ENCODE assay signal across 31 cellular contexts in genomic region chr3:184485906-184486305, GRCh38.
"Had no signal": no experiment of that assay in that cellular context is flagged by ENCODE, and none has a peak within 500 bp of the region (broad histone marks: within the 10 kb centered on the region; RNA-seq: fewer than 3 reads in every experiment).

No MANE protein-coding gene starts in this region.

- DNase-seq: activated B cell treated with CpG ODN at 0.5 μM for 24 hours; activated CD4-positive, alpha-beta memory T cell treated with anti-CD3 and anti-CD28 coated beads for 36 hours; activated CD4-positive, alpha-beta T cell treated with anti-CD3 and anti-CD28 coated beads for 4 hours; activated CD4-positive, alpha-beta T cell treated with anti-CD3 and anti-CD28 coated beads, Interleukin-2, amount 50 U/mL, for 1 hour; activated CD4-positive, CD25-positive, alpha-beta regulatory T cell treated with anti-CD3 and anti-CD28 coated beads, Interleukin-2, amount 50 U/mL, for 72 hours; activated naive CD4-positive, alpha-beta T cell; activated naive CD4-positive, alpha-beta T cell treated with anti-CD3 and anti-CD28 coated beads, Interleukin-2, amount 50 U/mL, for 16 hours; activated naive CD8-positive, alpha-beta T cell treated with anti-CD3 and anti-CD28 coated beads for 36 hours; activated T-cell treated with anti-CD3 and anti-CD28 coated beads, Interleukin-2, amount 50 U/mL, for 24 hours; amniotic stem cell; aorta; NCI-H1092 treated with DMSO at 0.1 percent for 48 hours; NCI-H1417; NCI-H146; NCI-H1930; NCI-H2081 treated with DMSO at 0.1 percent for 48 hours; NCI-H510A; NCI-H526; NCI-H748 treated with DMSO at 0.1 percent for 48 hours; NK-92 treated with Interleukin-12 subunit alpha and Interleukin-12 subunit beta, amount 100 ng/mL, for 24 hours; PC-3; Peyer's patch; RPMI8226; SHP77 treated with DMSO at 0.1 percent for 48 hours; SW 1271; T-helper 1 cell; T-helper 2 cell; T-helper 9 cell had no signal

- H3K27me3 ChIP-seq: Peyer's patch had no signal

- H3K4me1 Mint-ChIP-seq: central memory CD8-positive, alpha-beta T cell had no signal

- H3K36me3 ChIP-seq: cardiac muscle cell, Peyer's patch had no signal

- H3K36me3 Mint-ChIP-seq: activated CD4-positive, alpha-beta memory T cell treated with anti-CD3 and anti-CD28 coated beads for 36 hours; activated naive CD8-positive, alpha-beta T cell treated with anti-CD3 and anti-CD28 coated beads for 36 hours had no signal

- H3K9me3 Mint-ChIP-seq: activated B cell treated with CpG ODN at 0.5 μM for 24 hours; activated CD4-positive, alpha-beta memory T cell treated with anti-CD3 and anti-CD28 coated beads for 36 hours; activated naive CD8-positive, alpha-beta T cell treated with anti-CD3 and anti-CD28 coated beads for 36 hours; activated T-cell treated with anti-CD3 and anti-CD28 coated beads, Interleukin-2, amount 50 U/mL, for 24 hours; central memory CD8-positive, alpha-beta T cell had no signal

- ATAC-seq: PC-3 had no signal

- H3K4me3 Mint-ChIP-seq: activated B cell treated with CpG ODN at 0.5 μM for 24 hours; activated CD4-positive, alpha-beta memory T cell treated with anti-CD3 and anti-CD28 coated beads for 36 hours; activated naive CD8-positive, alpha-beta T cell treated with anti-CD3 and anti-CD28 coated beads for 36 hours; activated T-cell treated with anti-CD3 and anti-CD28 coated beads, Interleukin-2, amount 50 U/mL, for 24 hours; central memory CD8-positive, alpha-beta T cell had no signal

- H3K9me3 ChIP-seq: Peyer's patch had no signal

- H3K27ac Mint-ChIP-seq: activated B cell treated with CpG ODN at 0.5 μM for 24 hours; activated CD4-positive, alpha-beta memory T cell treated with anti-CD3 and anti-CD28 coated beads for 36 hours; activated naive CD8-positive, alpha-beta T cell treated with anti-CD3 and anti-CD28 coated beads for 36 hours; activated T-cell treated with anti-CD3 and anti-CD28 coated beads, Interleukin-2, amount 50 U/mL, for 24 hours had no signal

- H3K27ac ChIP-seq: cardiac muscle cell, Peyer's patch, VCaP had no signal

- H3K4me3 ChIP-seq: cardiac muscle cell, Peyer's patch had no signal

- H3K4me1 ChIP-seq: Peyer's patch had no signal
